8 cellular contexts compared by ENCODE assay signal in genomic region chr17:47254403-47254943, GRCh38. TPM values are rescaled to one million over a fixed set of nuclear protein-coding genes. Genes with fewer than 3 reads are reported as not detected.
A peak's percentile ranks its signal among the peaks of the same experiment; 100 is the strongest.
DNase-seq lines count a peak whose midpoint lies in the region; ATAC-seq and TF ChIP-seq lines count a peak whose summit lies in the region.

No MANE protein-coding gene starts in this region.

- H3K27me3 Mint-ChIP-seq in activated CD4-positive, alpha-beta T cell treated with anti-CD3 and anti-CD28 coated beads for 36 hours = peaks cover 46% of the 10 kb centered on the region
- peaks cover 42% of the 10 kb centered on the region for H3K27me3 Mint-ChIP-seq in activated naive CD8-positive, alpha-beta T cell

- no peak overlapping the region for H3K27ac Mint-ChIP-seq in activated CD4-positive, alpha-beta T cell treated with anti-CD3 and anti-CD28 coated beads for 36 hours
- H3K27ac Mint-ChIP-seq in activated naive CD8-positive, alpha-beta T cell = no peak overlapping the region

- no peak for TF ChIP-seq CTCF in kidney epithelial cell (IDR thresholded peaks at IDR 0.05; ENCODE audit: insufficient read depth, low read length, poor library complexity, severe bottlenecking)

- intact Hi-C loops in activated CD4-positive, alpha-beta T cell treated with anti-CD3 and anti-CD28 coated beads for 36 hours (cut with DNase I, micrococcal nuclease) = no loop called here

- peaks cover 5% of the 10 kb centered on the region for H3K36me3 ChIP-seq in kidney epithelial cell (ENCODE audit: control insufficient read depth, insufficient read depth, low read length)
- H3K36me3 ChIP-seq in thymus (ENCODE audit: control insufficient read depth, insufficient read depth) = no peaks in the 10 kb centered on the region

- H3K27ac ChIP-seq in thymus (ENCODE audit: low read depth) = no peak overlapping the region

- CTCF ChIA-PET in activated CD4-positive, alpha-beta T cell treated with anti-CD3 and anti-CD28 coated beads for 36 hours (lab: Charles Lee) = interaction anchor here (0.7 kb wide), 1 partner anchor 47 kb away, joined by 3 read pairs; no protein-coding TSS in a partner anchor

- no peak for ATAC-seq in activated CD4-positive, alpha-beta T cell treated with anti-CD3 and anti-CD28 coated beads for 36 hours
- ATAC-seq in GM18517 (IDR thresholded peaks at IDR 0.05; ENCODE audit: unreplicated experiment) = no peak
- no peak for ATAC-seq in GM21423 (IDR thresholded peaks at IDR 0.05; ENCODE audit: unreplicated experiment)

- H3K9me3 Mint-ChIP-seq in activated CD4-positive, alpha-beta T cell treated with anti-CD3 and anti-CD28 coated beads for 36 hours (ENCODE audit: low read depth) = no peaks in the 10 kb centered on the region
- no peaks in the 10 kb centered on the region for H3K9me3 Mint-ChIP-seq in activated naive CD8-positive, alpha-beta T cell (ENCODE audit: low read depth)

- H3K4me3 ChIP-seq in kidney epithelial cell (ENCODE audit: low read depth, low read length) (peak overlapping the region; percentile 97), thymus (ENCODE audit: low read length) (peak overlapping the region; percentile 41)

- DNase-seq in activated CD4-positive, alpha-beta T cell treated with anti-CD3 and anti-CD28 coated beads for 36 hours = no peak
- DNase-seq in activated CD4-positive, alpha-beta T cell treated with anti-CD3 and anti-CD28 coated beads for 1 hour = no peak
- DNase-seq in kidney epithelial cell (ENCODE audit: low read depth) (no peak), globus pallidus (ENCODE audit: low spot score) (no peak)

- H3K4me1 ChIP-seq in thymus (ENCODE audit: control insufficient read depth, insufficient read depth, low read length) = peaks cover 2% of the 10 kb centered on the region

- WGBS in thymus = 19% methylated on average over 15 of the region's 15 CpGs

- peak overlapping the region; percentile 69 for H3K4me3 Mint-ChIP-seq in activated CD4-positive, alpha-beta T cell treated with anti-CD3 and anti-CD28 coated beads for 36 hours
- peak overlapping the region; percentile 94 for H3K4me3 Mint-ChIP-seq in activated naive CD8-positive, alpha-beta T cell

- H3K9me3 ChIP-seq in thymus (ENCODE audit: control insufficient read depth) = no peaks in the 10 kb centered on the region

- POLR2A ChIA-PET in activated CD4-positive, alpha-beta T cell treated with anti-CD3 and anti-CD28 coated beads for 36 hours (lab: Charles Lee) = no interaction called here

- peaks cover 2% of the 10 kb centered on the region for H3K4me1 Mint-ChIP-seq in activated CD4-positive, alpha-beta T cell treated with anti-CD3 and anti-CD28 coated beads for 36 hours
- peaks cover 12% of the 10 kb centered on the region for H3K4me1 Mint-ChIP-seq in activated naive CD8-positive, alpha-beta T cell (ENCODE audit: low read depth)

- H3K36me3 Mint-ChIP-seq in activated CD4-positive, alpha-beta T cell treated with anti-CD3 and anti-CD28 coated beads for 36 hours (ENCODE audit: low read depth) = no peaks in the 10 kb centered on the region
- H3K36me3 Mint-ChIP-seq in activated naive CD8-positive, alpha-beta T cell = no peaks in the 10 kb centered on the region

- H3K27me3 ChIP-seq in kidney epithelial cell (ENCODE audit: control insufficient read depth, insufficient read depth, low read length) = no peaks in the 10 kb centered on the region
- peaks cover 37% of the 10 kb centered on the region for H3K27me3 ChIP-seq in thymus (ENCODE audit: control insufficient read depth, insufficient read depth)

RNA-seq across cellular contexts. Expression of gene ITGB3, which starts 0.8 kb away (rescaled TPM):
- total RNA-seq in activated CD4-positive, alpha-beta T cell treated with anti-CD3 and anti-CD28 coated beads for 36 hours = under 1 TPM in 1 of 2 experiments, not detected in 1; 0.04 TPM
- total RNA-seq in kidney epithelial cell = 174 and 183 TPM in 2 replicates
- 1.7 TPM for polyA plus RNA-seq in thymus

RNA-seq across cellular contexts. Expression of gene MYL4, which starts 45.3 kb away (rescaled TPM):
- total RNA-seq in activated CD4-positive, alpha-beta T cell treated with anti-CD3 and anti-CD28 coated beads for 36 hours = not detected
- not detected in 2 replicates for total RNA-seq in kidney epithelial cell
- polyA plus RNA-seq in thymus = 3.0 TPM

Comparison
In these comparisons a context has a peak if more than half of its experiments do, and no peak if none do; other contexts are left out.
1. RNA of gene ITGB3, which starts 0.8 kb away (total RNA-seq): 174 to 183 TPM in kidney epithelial cell; 0.04 TPM in activated CD4-positive, alpha-beta T cell treated with anti-CD3 and anti-CD28 coated beads for 36 hours; every median in the first group is over 100 times any median in the second.